In the genomic region with DNA sequence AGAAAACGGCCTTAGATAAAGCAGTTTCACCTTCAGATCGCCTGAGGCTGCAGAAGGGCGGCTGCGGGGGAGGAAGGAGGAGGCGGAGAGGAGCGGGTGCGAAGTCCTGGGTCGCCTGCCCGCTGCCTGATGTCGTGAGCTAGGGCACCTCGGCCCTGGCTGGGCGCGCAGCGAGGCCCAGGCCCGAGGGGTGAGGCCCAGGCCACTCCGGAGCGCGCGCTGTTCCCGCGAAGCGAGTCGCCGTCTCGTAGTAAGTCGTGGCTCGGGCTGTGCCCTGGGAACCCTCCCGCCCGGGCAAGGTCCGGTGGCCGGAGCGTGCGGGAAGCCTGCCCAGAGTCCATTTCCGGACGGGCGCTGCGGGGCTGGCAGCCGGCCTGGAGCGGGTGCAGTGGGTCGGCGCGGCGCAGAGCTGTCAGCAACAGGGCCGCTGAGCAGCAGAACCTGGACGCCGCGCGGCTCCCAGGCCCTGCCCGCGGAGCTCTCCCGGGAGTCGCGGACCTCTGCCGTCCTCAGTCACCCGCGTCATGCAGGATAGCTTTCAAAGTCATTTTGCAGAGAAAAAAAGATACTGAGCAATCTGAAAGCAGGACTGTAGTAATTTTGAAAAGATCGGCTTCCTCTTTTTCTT, we compare ENCODE assay signal across 1 cellular context.
TF ChIP-seq lines count a peak whose summit lies in the region.

No MANE protein-coding gene starts in this region.

TF ChIP-seq in WTC11, 78 proteins besides CTCF, POLR2A, EP300 and RAD21 (continued from another document):
- TF ChIP-seq FOXP4 (CRISPR knock-in tag; IDR thresholded peaks at IDR 0.05) (peak; percentile 82; the same call in 1 of the 2 replicates), MYBL2 (CRISPR knock-in tag; IDR thresholded peaks at IDR 0.05) (no peak), ZNF512 (CRISPR knock-in tag; IDR thresholded peaks at IDR 0.05; ENCODE audit: borderline replicate concordance) (no peak), GABPB1 (CRISPR knock-in tag; IDR thresholded peaks at IDR 0.05) (peak; percentile 58), MLX (CRISPR knock-in tag; IDR thresholded peaks at IDR 0.05) (no peak), GTF2I (CRISPR knock-in tag; conservative IDR thresholded peaks at IDR 0.05) (no peak), IRF1 (CRISPR knock-in tag; IDR thresholded peaks at IDR 0.05) (no peak), JUN (CRISPR knock-in tag; IDR thresholded peaks at IDR 0.05) (no peak), OVOL2 (CRISPR knock-in tag; IDR thresholded peaks at IDR 0.05; ENCODE audit: borderline replicate concordance) (no peak), ATF2 (CRISPR knock-in tag; IDR thresholded peaks at IDR 0.05; ENCODE audit: borderline replicate concordance, low read depth) (no peak), MXD4 (CRISPR knock-in tag; IDR thresholded peaks at IDR 0.05; ENCODE audit: borderline replicate concordance) (no peak), MAX (CRISPR knock-in tag; IDR thresholded peaks at IDR 0.05) (no peak; the same call in 1 of the 2 replicates), TEAD1 (CRISPR knock-in tag; IDR thresholded peaks at IDR 0.05) (no peak), ZBTB21 (CRISPR knock-in tag; IDR thresholded peaks at IDR 0.05; ENCODE audit: borderline replicate concordance) (no peak; the same call in 1 of the 2 replicates), ZNF219 (CRISPR knock-in tag; IDR thresholded peaks at IDR 0.05; ENCODE audit: borderline replicate concordance) (no peak)
TF ChIP-seq in WTC11: peak in this region for 15.
